In genomic region chr12:68159681-68160304, GRCh38 we compare ENCODE assay signal across 13 cellular contexts. TPM values are rescaled to one million over a fixed set of nuclear protein-coding genes. Genes with fewer than 3 reads are reported as not detected.
DNase-seq lines count a peak whose midpoint lies in the region; ATAC-seq and TF ChIP-seq lines count a peak whose summit lies in the region.
"Had no signal": no experiment of that assay in that cellular context is flagged by ENCODE, and none has a peak within 500 bp of the region (broad histone marks: within the 10 kb centered on the region; RNA-seq: fewer than 3 reads in every experiment).

TSS of gene IFNG (minus strand) at chr12:68159740. CDS start at chr12:68159615, 125 bp downstream.

- peak within 1 kb of the TSS; percentile 51 for H3K4me3 Mint-ChIP-seq in activated CD4-positive, alpha-beta T cell treated with anti-CD3 and anti-CD28 coated beads, Interleukin-2, amount 10 ng/mL, durations not matched to agents 7 days and 5 days
- H3K4me3 Mint-ChIP-seq in natural killer cell: peak within 1 kb of the TSS; percentile 92

- intact Hi-C loops in natural killer cell (cut with micrococcal nuclease): loop anchor here (1.0 to 5.0 kb wide), 5 partner anchors 16 to 648 kb away; partner anchors contain the start of gene MDM2

- H3K9me3 Mint-ChIP-seq in activated CD4-positive, alpha-beta T cell treated with anti-CD3 and anti-CD28 coated beads, Interleukin-2, amount 10 ng/mL, durations not matched to agents 7 days and 5 days: no peaks in the 10 kb centered on the region
- H3K9me3 Mint-ChIP-seq in natural killer cell: no peaks in the 10 kb centered on the region

- H3K4me1 Mint-ChIP-seq in activated CD4-positive, alpha-beta T cell treated with anti-CD3 and anti-CD28 coated beads, Interleukin-2, amount 10 ng/mL, durations not matched to agents 7 days and 5 days: peaks cover 18% of the 10 kb centered on the region
- H3K4me1 Mint-ChIP-seq in natural killer cell: peaks cover 66 to 74% of the 10 kb centered on the region in 2 donors

- no peaks in the 10 kb centered on the region for H3K9me2 ChIP-seq in MM.1S (replicated peaks; ENCODE audit: insufficient read depth, low read length)

- no peaks in the 10 kb centered on the region for H3K27me3 Mint-ChIP-seq in activated CD4-positive, alpha-beta T cell treated with anti-CD3 and anti-CD28 coated beads, Interleukin-2, amount 10 ng/mL, durations not matched to agents 7 days and 5 days
- no peaks in the 10 kb centered on the region for H3K27me3 Mint-ChIP-seq in natural killer cell (ENCODE audit: low read depth in 2 of 2)

- POLR2A ChIA-PET in activated CD4-positive, alpha-beta T cell treated with anti-CD3 and anti-CD28 coated beads, Interleukin-2, amount 10 ng/mL, durations not matched to agents 7 days and 5 days (lab: Charles Lee): no interaction called here

- ATAC-seq in GM21723 (IDR thresholded peaks at IDR 0.05; ENCODE audit: unreplicated experiment): peak; percentile 55
- peak; percentile 70 to 81 (median 80) for ATAC-seq in natural killer cell
- ATAC-seq in foreskin keratinocyte: no peak
- ATAC-seq: left lobe of liver had no signal

- no peak for DNase-seq in activated CD4-positive, alpha-beta T cell treated with anti-CD3 and anti-CD28 coated beads, Interleukin-2, amount 10 ng/mL, durations not matched to agents 7 days and 5 days
- no peak for DNase-seq in activated CD4-positive, alpha-beta T cell treated with anti-CD3 and anti-CD28 coated beads for 1 hour
- peak; percentile 31 for DNase-seq in MM.1S
- DNase-seq in natural killer cell: peak; percentile 36
- no peak for DNase-seq in foreskin keratinocyte
- no peak for DNase-seq in stimulated activated CD4-positive, alpha-beta T cell treated with anti-CD3 and anti-CD28 coated beads, Interleukin-2, amount 100 ng/mL, for 24 hours
- no peak for DNase-seq in stimulated activated CD4-positive, alpha-beta T cell treated with anti-CD3 and anti-CD28 coated beads, Interleukin-2, amount 100 ng/mL, for 48 hours
- DNase-seq: colonic mucosa, NCI-H1048, NCI-H774, occipital lobe had no signal

- peaks cover 4% of the 10 kb centered on the region; the same call in 1 of the 2 replicates for H3K4me1 ChIP-seq in MM.1S (ENCODE audit: low read length)
- H3K4me1 ChIP-seq in foreskin keratinocyte: peaks cover 8% of the 10 kb centered on the region
- H3K4me1 ChIP-seq: colonic mucosa had no signal

- H3F3A ChIP-seq in MM.1S (ENCODE audit: insufficient read depth, low read length): no peaks in the 10 kb centered on the region

- H3K9ac ChIP-seq in MM.1S (ENCODE audit: low read length): no peak within 1 kb of the TSS

- H3K36me3 ChIP-seq in MM.1S (replicated peaks; ENCODE audit: insufficient read depth, low read length): no peaks in the 10 kb centered on the region
- H3K36me3 ChIP-seq: colonic mucosa had no signal

- no peak within 1 kb of the TSS for H3K4me2 ChIP-seq in MM.1S (ENCODE audit: low read depth, low read length)

- H3K27me3 ChIP-seq in MM.1S (replicated peaks; ENCODE audit: insufficient read depth, low read length) (no peaks in the 10 kb centered on the region), foreskin keratinocyte (peaks cover 23% of the 10 kb centered on the region)
- H3K27me3 ChIP-seq: colonic mucosa had no signal

- H3K9me3 ChIP-seq in MM.1S (replicated peaks; ENCODE audit: insufficient read depth, low read length): no peaks in the 10 kb centered on the region
- H3K9me3 ChIP-seq: colonic mucosa had no signal

- H4K20me1 ChIP-seq in MM.1S (ENCODE audit: insufficient read depth, low read length): no peaks in the 10 kb centered on the region

- no peaks in the 10 kb centered on the region for H3K79me2 ChIP-seq in MM.1S (ENCODE audit: low read length)

- no peak within 1 kb of the TSS for H2AFZ ChIP-seq in MM.1S (ENCODE audit: low read length)

- no peak for TF ChIP-seq CTCF in MM.1S (IDR thresholded peaks at IDR 0.05; ENCODE audit: low read length)
- no peak for TF ChIP-seq CTCF in natural killer cell (IDR thresholded peaks at IDR 0.05)
- TF ChIP-seq CTCF in foreskin keratinocyte (conservative IDR thresholded peaks at IDR 0.05): no peak

- H3K36me3 Mint-ChIP-seq in activated CD4-positive, alpha-beta T cell treated with anti-CD3 and anti-CD28 coated beads, Interleukin-2, amount 10 ng/mL, durations not matched to agents 7 days and 5 days (ENCODE audit: low read depth): no peaks in the 10 kb centered on the region
- peaks cover 8% of the 10 kb centered on the region for H3K36me3 Mint-ChIP-seq in natural killer cell

- peak within 1 kb of the TSS; percentile 54 for H3K27ac Mint-ChIP-seq in activated CD4-positive, alpha-beta T cell treated with anti-CD3 and anti-CD28 coated beads, Interleukin-2, amount 10 ng/mL, durations not matched to agents 7 days and 5 days
- H3K27ac Mint-ChIP-seq in natural killer cell: peak within 1 kb of the TSS; percentile 83 to 92

- CTCF ChIA-PET in activated CD4-positive, alpha-beta T cell treated with anti-CD3 and anti-CD28 coated beads, Interleukin-2, amount 10 ng/mL, durations not matched to agents 7 days and 5 days (lab: Charles Lee): interaction anchor here (2.7 to 4.2 kb wide), 4 partner anchors 21 to 119 kb away, joined by 9 to 19 read pairs (median 12); no protein-coding TSS in a partner anchor

- H3K4me3 ChIP-seq in MM.1S (ENCODE audit: low read length): no peak within 1 kb of the TSS
- H3K4me3 ChIP-seq: colonic mucosa had no signal

- H3K27ac ChIP-seq in MM.1S (ENCODE audit: low read length) (no peak within 1 kb of the TSS), foreskin keratinocyte (no peak within 1 kb of the TSS)
- H3K27ac ChIP-seq: colonic mucosa had no signal

RNA-seq across cellular contexts. Expression of gene IFNG, which starts in this region (rescaled TPM):
- 1 to 10 TPM; 2.8 to 3.4 TPM for total RNA-seq in activated CD4-positive, alpha-beta T cell treated with anti-CD3 and anti-CD28 coated beads, Interleukin-2, amount 10 ng/mL, durations not matched to agents 7 days and 5 days
- 100 to 1,000 TPM in 2 of 3 donors, 10 to 100 TPM in 1; 66.5 to 248 (median 124) TPM for total RNA-seq in natural killer cell
- total RNA-seq in foreskin keratinocyte: not detected in 2 replicates
- polyA plus RNA-seq in foreskin keratinocyte: not detected in 2 replicates
- total RNA-seq: occipital lobe had no signal

Comparison
In these comparisons a context has a peak if more than half of its experiments do, and no peak if none do; other contexts are left out.
1. RNA of gene IFNG (total RNA-seq): 66.5 to 248 TPM in natural killer cell; 2.8 to 3.4 TPM in activated CD4-positive, alpha-beta T cell treated with anti-CD3 and anti-CD28 coated beads, Interleukin-2, amount 10 ng/mL, durations not matched to agents 7 days and 5 days and not detected in foreskin keratinocyte; every median in the first group is over 10 times any median in the second.
2. DNase-seq: peak in MM.1S (single experiment) and natural killer cell (single experiment); none in activated CD4-positive, alpha-beta T cell treated with anti-CD3 and anti-CD28 coated beads, Interleukin-2, amount 10 ng/mL, durations not matched to agents 7 days and 5 days (single experiment), activated CD4-positive, alpha-beta T cell treated with anti-CD3 and anti-CD28 coated beads for 1 hour (single experiment), foreskin keratinocyte (0 of 2), stimulated activated CD4-positive, alpha-beta T cell treated with anti-CD3 and anti-CD28 coated beads, Interleukin-2, amount 100 ng/mL, for 24 hours (0 of 2) and stimulated activated CD4-positive, alpha-beta T cell treated with anti-CD3 and anti-CD28 coated beads, Interleukin-2, amount 100 ng/mL, for 48 hours (0 of 2).